24 cellular contexts compared by ENCODE assay signal in genomic region chr7:82179311-82179710, GRCh38.
"Had no signal": no experiment of that assay in that cellular context is flagged by ENCODE, and none has a peak within 500 bp of the region (broad histone marks: within the 10 kb centered on the region; RNA-seq: fewer than 3 reads in every experiment).

No MANE protein-coding gene starts in this region.

- H3K9me3 Mint-ChIP-seq: activated CD4-positive, alpha-beta T cell treated with anti-CD3 and anti-CD28 coated beads, Interleukin-2, amount 10 ng/mL, durations not matched to agents 7 days and 5 days; activated naive CD8-positive, alpha-beta T cell treated with anti-CD3 and anti-CD28 coated beads, Interleukin-2, amount 10 ng/mL, durations not matched to agents 7 days and 5 days; brain; stimulated activated memory B cell treated with anti-CD40 and anti-IgM and Interleukin-4, amounts not matched to agents 10 μg/mL and 1 μg/mL and 100 μg/mL, for 72 hours had no signal

- DNase-seq: activated CD4-positive, alpha-beta T cell treated with anti-CD3 and anti-CD28 coated beads, Interleukin-2, amount 10 ng/mL, durations not matched to agents 7 days and 5 days; activated CD8-positive, alpha-beta T cell treated with anti-CD3 and anti-CD28 coated beads, Interleukin-2, amount 10 ng/mL, durations not matched to agents 7 days and 5 days; activated naive CD4-positive, alpha-beta T cell treated with Interleukin-2 at 50 U/mL for 16 hours; activated naive CD8-positive, alpha-beta T cell treated with anti-CD3 and anti-CD28 coated beads, Interleukin-2, amount 10 ng/mL, durations not matched to agents 7 days and 5 days; activated T-cell treated with anti-CD3 and anti-CD28 coated beads, Interleukin-2, amount 50 U/mL, for 24 hours; anterior cingulate cortex; cortex of kidney; effector CD4-positive, alpha-beta T cell; gastrocnemius medialis; head of caudate nucleus; natural killer cell; sigmoid colon; stimulated activated CD4-positive, alpha-beta T cell treated with anti-CD3 and anti-CD28 coated beads, Interleukin-4, amount 100 ng/mL, for 4 hours; T-helper 9 cell; upper lobe of left lung had no signal

- H2AFZ ChIP-seq: parathyroid adenoma had no signal

- H3K36me3 ChIP-seq: gastrocnemius medialis, neutrophil, sigmoid colon, thoracic aorta, upper lobe of left lung had no signal

- H3K27me3 Mint-ChIP-seq: activated CD4-positive, alpha-beta T cell treated with anti-CD3 and anti-CD28 coated beads, Interleukin-2, amount 10 ng/mL, durations not matched to agents 7 days and 5 days; activated naive CD8-positive, alpha-beta T cell treated with anti-CD3 and anti-CD28 coated beads, Interleukin-2, amount 10 ng/mL, durations not matched to agents 7 days and 5 days; activated T-cell treated with anti-CD3 and anti-CD28 coated beads, Interleukin-2, amount 50 U/mL, for 24 hours; brain; central memory CD8-positive, alpha-beta T cell; stimulated activated memory B cell treated with anti-CD40 and anti-IgM and Interleukin-4, amounts not matched to agents 10 μg/mL and 1 μg/mL and 100 μg/mL, for 72 hours had no signal

- H3K27ac Mint-ChIP-seq: activated CD4-positive, alpha-beta T cell treated with anti-CD3 and anti-CD28 coated beads, Interleukin-2, amount 10 ng/mL, durations not matched to agents 7 days and 5 days; activated CD8-positive, alpha-beta T cell treated with anti-CD3 and anti-CD28 coated beads, Interleukin-2, amount 10 ng/mL, durations not matched to agents 7 days and 5 days; activated naive CD8-positive, alpha-beta T cell treated with anti-CD3 and anti-CD28 coated beads, Interleukin-2, amount 10 ng/mL, durations not matched to agents 7 days and 5 days; activated T-cell treated with anti-CD3 and anti-CD28 coated beads, Interleukin-2, amount 50 U/mL, for 24 hours; activated T-helper 2 cell treated with anti-CD3 and anti-CD28 coated beads, Interferon-gamma antibody, Interleukin-2, Interleukin-4, amounts not matched to agents 10 μg/mL and 5 μg/mL and 100 μg/mL, durations not matched to agents 14 hours and 24 hours and 36 hours; brain; natural killer cell; stimulated activated memory B cell treated with anti-CD40 and anti-IgM and Interleukin-4, amounts not matched to agents 10 μg/mL and 1 μg/mL and 100 μg/mL, for 72 hours had no signal

- H3K4me3 ChIP-seq: gastrocnemius medialis, sigmoid colon, thoracic aorta, upper lobe of left lung had no signal

- H3K79me2 ChIP-seq: parathyroid adenoma had no signal

- H3K9ac ChIP-seq: parathyroid adenoma had no signal

- H3K9me3 ChIP-seq: gastrocnemius medialis, neutrophil, sigmoid colon, thoracic aorta, upper lobe of left lung had no signal

- H3K27me3 ChIP-seq: gastrocnemius medialis, neutrophil, sigmoid colon, upper lobe of left lung had no signal

- H3K4me1 Mint-ChIP-seq: activated CD4-positive, alpha-beta T cell treated with anti-CD3 and anti-CD28 coated beads, Interleukin-2, amount 10 ng/mL, durations not matched to agents 7 days and 5 days; activated naive CD8-positive, alpha-beta T cell treated with anti-CD3 and anti-CD28 coated beads, Interleukin-2, amount 10 ng/mL, durations not matched to agents 7 days and 5 days; central memory CD8-positive, alpha-beta T cell; natural killer cell; stimulated activated memory B cell treated with anti-CD40 and anti-IgM and Interleukin-4, amounts not matched to agents 10 μg/mL and 1 μg/mL and 100 μg/mL, for 72 hours had no signal

- ATAC-seq: activated CD4-positive, CD25-positive, alpha-beta regulatory T cell treated with anti-CD3 and anti-CD28 coated beads, Interleukin-2, amount 50 U/mL, for 24 hours; activated CD8-positive, alpha-beta T cell treated with anti-CD3 and anti-CD28 coated beads, Interleukin-2, amount 10 ng/mL, durations not matched to agents 7 days and 5 days; esophagus mucosa; gastrocnemius medialis; natural killer cell had no signal

- H3K27ac ChIP-seq: gastrocnemius medialis, neutrophil, parathyroid adenoma, sigmoid colon, thoracic aorta, upper lobe of left lung had no signal

- H3K4me1 ChIP-seq: parathyroid adenoma, upper lobe of left lung had no signal

- H3K4me3 Mint-ChIP-seq: activated CD4-positive, alpha-beta T cell treated with anti-CD3 and anti-CD28 coated beads, Interleukin-2, amount 10 ng/mL, durations not matched to agents 7 days and 5 days; activated CD8-positive, alpha-beta T cell treated with anti-CD3 and anti-CD28 coated beads, Interleukin-2, amount 10 ng/mL, durations not matched to agents 7 days and 5 days; activated naive CD8-positive, alpha-beta T cell treated with anti-CD3 and anti-CD28 coated beads, Interleukin-2, amount 10 ng/mL, durations not matched to agents 7 days and 5 days; activated T-cell treated with anti-CD3 and anti-CD28 coated beads, Interleukin-2, amount 50 U/mL, for 24 hours; brain; central memory CD8-positive, alpha-beta T cell; natural killer cell; stimulated activated memory B cell treated with anti-CD40 and anti-IgM and Interleukin-4, amounts not matched to agents 10 μg/mL and 1 μg/mL and 100 μg/mL, for 72 hours had no signal

- H3K36me3 Mint-ChIP-seq: activated naive CD8-positive, alpha-beta T cell treated with anti-CD3 and anti-CD28 coated beads, Interleukin-2, amount 10 ng/mL, durations not matched to agents 7 days and 5 days; brain; natural killer cell; stimulated activated memory B cell treated with anti-CD40 and anti-IgM and Interleukin-4, amounts not matched to agents 10 μg/mL and 1 μg/mL and 100 μg/mL, for 72 hours had no signal
